Comparison of ENCODE assay signal across 21 cellular contexts in the genomic region with DNA sequence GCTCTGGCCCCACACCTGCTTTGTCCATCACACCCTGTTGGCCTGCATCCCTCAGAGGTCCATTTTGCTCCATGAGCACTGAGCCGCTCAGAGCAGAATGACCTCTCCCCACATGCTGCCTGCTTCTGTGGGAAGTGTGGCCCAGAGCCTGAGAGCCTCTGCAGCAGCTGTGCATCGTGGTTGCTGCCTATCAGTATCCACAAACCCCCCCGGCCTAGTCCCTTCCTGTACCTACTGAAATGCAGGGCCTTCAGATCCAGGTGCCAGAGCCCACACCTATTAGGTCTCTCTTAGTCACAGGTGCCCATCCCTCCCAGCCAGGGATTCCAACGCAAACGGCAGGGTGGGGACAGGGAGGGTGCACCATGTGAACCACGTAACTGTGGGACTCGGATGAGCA.
"Had no signal": no experiment of that assay in that cellular context is flagged by ENCODE, and none has a peak within 500 bp of the region (broad histone marks: within the 10 kb centered on the region; RNA-seq: fewer than 3 reads in every experiment).

No MANE protein-coding gene starts in this region.

- H3K4me3 ChIP-seq: adrenal gland, SK-N-MC had no signal

- H3K27ac ChIP-seq: adrenal gland, SK-N-MC, WERI-Rb-1 had no signal

- H3K27me3 Mint-ChIP-seq: activated CD8-positive, alpha-beta T cell treated with anti-CD3 and anti-CD28 coated beads for 36 hours; activated naive CD8-positive, alpha-beta T cell treated with anti-CD3 and anti-CD28 coated beads, Interleukin-2, amount 10 ng/mL, durations not matched to agents 7 days and 5 days; IgD-negative memory B cell had no signal

- H3K9me3 ChIP-seq: adrenal gland had no signal

- ATAC-seq: activated CD4-positive, CD25-positive, alpha-beta regulatory T cell treated with anti-CD3 and anti-CD28 coated beads, Interleukin-2, amount 50 U/mL, for 24 hours; activated CD8-positive, alpha-beta T cell treated with anti-CD3 and anti-CD28 coated beads for 36 hours had no signal

- H3K4me1 Mint-ChIP-seq: activated naive CD8-positive, alpha-beta T cell treated with anti-CD3 and anti-CD28 coated beads, Interleukin-2, amount 10 ng/mL, durations not matched to agents 7 days and 5 days had no signal

- FAIRE-seq: RCC 7860 had no signal

- H3K9me3 Mint-ChIP-seq: activated naive CD8-positive, alpha-beta T cell treated with anti-CD3 and anti-CD28 coated beads, Interleukin-2, amount 10 ng/mL, durations not matched to agents 7 days and 5 days; IgD-negative memory B cell had no signal

- H3K27ac Mint-ChIP-seq: activated CD8-positive, alpha-beta T cell treated with anti-CD3 and anti-CD28 coated beads for 36 hours; activated naive CD8-positive, alpha-beta T cell treated with anti-CD3 and anti-CD28 coated beads, Interleukin-2, amount 10 ng/mL, durations not matched to agents 7 days and 5 days; IgD-negative memory B cell had no signal

- DNase-seq: activated CD4-positive, alpha-beta T cell treated with anti-CD3 and anti-CD28 coated beads for 4 hours; activated CD8-positive, alpha-beta memory T cell treated with anti-CD3 and anti-CD28 coated beads, Interleukin-2, amount 50 U/mL, for 48 hours; activated CD8-positive, alpha-beta T cell treated with anti-CD3 and anti-CD28 coated beads for 36 hours; activated naive CD4-positive, alpha-beta T cell treated with anti-CD3 and anti-CD28 coated beads, Interleukin-2, amount 50 U/mL, for 16 hours; activated naive CD8-positive, alpha-beta T cell treated with anti-CD3 and anti-CD28 coated beads, Interleukin-2, amount 10 ng/mL, durations not matched to agents 7 days and 5 days; activated T-cell treated with anti-CD3 and anti-CD28 coated beads, Interleukin-2, amount 50 U/mL, for 1 hour; adrenal gland; anterior cingulate cortex; KG1; NCI-H1092; NCI-H1417 treated with DMSO at 0.1 percent for 48 hours; NCI-H1694 treated with DMSO at 0.1 percent for 48 hours; NCI-H2029 treated with DMSO at 0.1 percent for 48 hours; NCI-H345; NCI-H510A treated with DMSO at 0.1 percent for 48 hours; T-helper 1 cell; WERI-Rb-1 had no signal

- H3K27me3 ChIP-seq: adrenal gland had no signal

- H3K4me3 Mint-ChIP-seq: activated CD8-positive, alpha-beta T cell treated with anti-CD3 and anti-CD28 coated beads for 36 hours; activated naive CD8-positive, alpha-beta T cell treated with anti-CD3 and anti-CD28 coated beads, Interleukin-2, amount 10 ng/mL, durations not matched to agents 7 days and 5 days; IgD-negative memory B cell had no signal

- H3K4me1 ChIP-seq: adrenal gland had no signal
